In genomic region chr7:25949672-25950487, GRCh38 we compare ENCODE assay signal across 1 cellular context.
A peak's percentile ranks its signal among the peaks of the same experiment; 100 is the strongest.
TF ChIP-seq lines count a peak whose summit lies in the region.

No MANE protein-coding gene starts in this region.

TF ChIP-seq in H1, 55 proteins besides CTCF, POLR2A, EP300 and RAD21 (continued from another document):
- TF ChIP-seq CHD7 (IDR thresholded peaks at IDR 0.05; ENCODE audit: insufficient replicate concordance, low read length) (no peak), JUND (IDR thresholded peaks at IDR 0.05; ENCODE audit: low read length) (no peak), TAF7 (optimal IDR thresholded peaks at IDR 0.05; ENCODE audit: borderline replicate concordance, low read depth, low read length) (peak; percentile 83), POU5F1 (IDR thresholded peaks at IDR 0.05; ENCODE audit: low read depth, low read length) (no peak), KDM1A (IDR thresholded peaks at IDR 0.05; ENCODE audit: borderline replicate concordance, low read length) (no peak), ASH2L (IDR thresholded peaks at IDR 0.05; ENCODE audit: low read length) (no peak), CHD2 (IDR thresholded peaks at IDR 0.05; ENCODE audit: low read length) (no peak), EGR1 (IDR thresholded peaks at IDR 0.05; ENCODE audit: borderline replicate concordance, low read depth, low read length) (no peak), E2F6 (IDR thresholded peaks at IDR 0.05) (0 out of 2 replicates have a peak, but pooled peaks have one; percentile 29), SP4 (IDR thresholded peaks at IDR 0.05; ENCODE audit: low read length) (no peak), RNF2 (IDR thresholded peaks at IDR 0.05; ENCODE audit: borderline replicate concordance, low read depth, low read length, missing control alignments, poor library complexity, severe bottlenecking) (no peak)
